In genomic region chr5:93588586-93589347, GRCh38 we compare ENCODE assay signal across 11 cellular contexts. TPM values are rescaled to one million over a fixed set of nuclear protein-coding genes. Genes with fewer than 3 reads are reported as not detected.
DNase-seq lines count a peak whose midpoint lies in the region; ATAC-seq and TF ChIP-seq lines count a peak whose summit lies in the region.
"Had no signal": no experiment of that assay in that cellular context is flagged by ENCODE, and none has a peak within 500 bp of the region (broad histone marks: within the 10 kb centered on the region; RNA-seq: fewer than 3 reads in every experiment).

No MANE protein-coding gene starts in this region.

- CTCF ChIA-PET in CD4-positive, alpha-beta T cell (lab: Charles Lee): no interaction called here

- H3K27ac ChIP-seq in CD4-positive, alpha-beta T cell (ENCODE audit: low read depth, low read length): no peak overlapping the region

- H3K27me3 ChIP-seq in CD4-positive, alpha-beta T cell (ENCODE audit: control insufficient read depth, insufficient read depth, low read length): peaks cover 76% of the 10 kb centered on the region

- H3K27ac Mint-ChIP-seq in CD4-positive, alpha-beta T cell: peak overlapping the region; percentile 3
- H3K27ac Mint-ChIP-seq in endothelial cell (ENCODE audit: unreplicated experiment): no peak overlapping the region
- H3K27ac Mint-ChIP-seq in naive thymus-derived CD8-positive, alpha-beta T cell: peak overlapping the region in 3 of 10 donors; percentile 74 to 96 (median 75)

- intact Hi-C loops in CD4-positive, alpha-beta T cell (cut with DNase I, micrococcal nuclease): no loop called here

- POLR2A ChIA-PET in CD4-positive, alpha-beta T cell (lab: Charles Lee): no interaction called here
- POLR2A ChIA-PET in naive thymus-derived CD8-positive, alpha-beta T cell (lab: Charles Lee): no interaction called here

- H3K36me3 Mint-ChIP-seq in CD4-positive, alpha-beta T cell (ENCODE audit: low read depth): no peaks in the 10 kb centered on the region
- H3K36me3 Mint-ChIP-seq in endothelial cell (ENCODE audit: low read depth, unreplicated experiment): peaks cover 11% of the 10 kb centered on the region
- peaks cover 5 to 12% (median 6%) of the 10 kb centered on the region in 3 donors for H3K36me3 Mint-ChIP-seq in naive thymus-derived CD8-positive, alpha-beta T cell

- H3K9me3 ChIP-seq in CD4-positive, alpha-beta T cell (ENCODE audit: control insufficient read depth, low read length): no peaks in the 10 kb centered on the region

- no peak for ATAC-seq in CD4-positive, alpha-beta T cell (ENCODE audit: poor library complexity)
- ATAC-seq in naive thymus-derived CD8-positive, alpha-beta T cell: no peak
- no peak for ATAC-seq in GM19035 (IDR thresholded peaks at IDR 0.05; ENCODE audit: unreplicated experiment)
- no peak for ATAC-seq in HG02678 (IDR thresholded peaks at IDR 0.05; ENCODE audit: unreplicated experiment)

- peaks cover 18% of the 10 kb centered on the region for H3K4me1 Mint-ChIP-seq in CD4-positive, alpha-beta T cell (ENCODE audit: low read depth)
- H3K4me1 Mint-ChIP-seq in endothelial cell (ENCODE audit: unreplicated experiment): peaks cover 20% of the 10 kb centered on the region
- H3K4me1 Mint-ChIP-seq in naive thymus-derived CD8-positive, alpha-beta T cell: peaks cover 8 to 23% (median 17%) of the 10 kb centered on the region in 4 donors

- no peaks in the 10 kb centered on the region for H3K9me3 Mint-ChIP-seq in CD4-positive, alpha-beta T cell
- no peaks in the 10 kb centered on the region for H3K9me3 Mint-ChIP-seq in endothelial cell (ENCODE audit: unreplicated experiment)
- peaks cover 0 to 20% (median 6%) of the 10 kb centered on the region in 9 donors for H3K9me3 Mint-ChIP-seq in naive thymus-derived CD8-positive, alpha-beta T cell

- no peak for TF ChIP-seq CTCF in CD4-positive, alpha-beta T cell (IDR thresholded peaks at IDR 0.05)
- no peak for TF ChIP-seq CTCF in endothelial cell (IDR thresholded peaks at IDR 0.05; ENCODE audit: unreplicated experiment)

- H3K27me3 Mint-ChIP-seq in CD4-positive, alpha-beta T cell: peaks cover 85% of the 10 kb centered on the region
- peaks cover 36% of the 10 kb centered on the region for H3K27me3 Mint-ChIP-seq in endothelial cell (ENCODE audit: unreplicated experiment)
- H3K27me3 Mint-ChIP-seq in naive thymus-derived CD8-positive, alpha-beta T cell: peaks cover 56 to 80% (median 71%) of the 10 kb centered on the region in 5 donors

- no peak for DNase-seq in CD4-positive, alpha-beta T cell
- DNase-seq in NCI-H69 (lab: John Stamatoyannopoulos, UW): peak; percentile 86
- no peak for DNase-seq in endothelial cell (ENCODE audit: low spot score)
- DNase-seq in naive thymus-derived CD8-positive, alpha-beta T cell: no peak
- DNase-seq in UCSD-AML1 (lab: John Stamatoyannopoulos, UW; ENCODE audit: unreplicated experiment): no peak
- no peak for DNase-seq in hepatic stellate cell (ENCODE audit: low spot score)
- DNase-seq: activated T-cell treated with anti-CD3 and anti-CD28 coated beads, Interleukin-2, amount 50 U/mL, for 1 hour; effector CD4-positive, alpha-beta T cell; NCI-H2081 had no signal

- H3K4me3 Mint-ChIP-seq in CD4-positive, alpha-beta T cell: no peak overlapping the region
- H3K4me3 Mint-ChIP-seq in endothelial cell (ENCODE audit: unreplicated experiment): peak overlapping the region; percentile 65
- peak overlapping the region; percentile 30 to 76 (median 49) for H3K4me3 Mint-ChIP-seq in naive thymus-derived CD8-positive, alpha-beta T cell

RNA-seq across cellular contexts. Expression of gene NR2F1, which starts 5.7 kb away (rescaled TPM):
- total RNA-seq in CD4-positive, alpha-beta T cell: not detected
- total RNA-seq in endothelial cell (ENCODE audit: unreplicated experiment): 2.1 TPM
- total RNA-seq in naive thymus-derived CD8-positive, alpha-beta T cell: not detected
- polyA plus RNA-seq in naive thymus-derived CD8-positive, alpha-beta T cell: not detected

RNA-seq across cellular contexts. Expression of gene NR2F1-AS1, which starts 7.7 kb away (rescaled TPM):
- total RNA-seq in CD4-positive, alpha-beta T cell: not detected
- 6.4 TPM for total RNA-seq in endothelial cell (ENCODE audit: unreplicated experiment)
- total RNA-seq in naive thymus-derived CD8-positive, alpha-beta T cell: not detected
- polyA plus RNA-seq in naive thymus-derived CD8-positive, alpha-beta T cell: not detected
